In genomic region chr6:6689413-6690143, GRCh38 we compare ENCODE assay signal across 10 cellular contexts.
DNase-seq lines count a peak whose midpoint lies in the region; ATAC-seq and TF ChIP-seq lines count a peak whose summit lies in the region.
"Had no signal": no experiment of that assay in that cellular context is flagged by ENCODE, and none has a peak within 500 bp of the region (broad histone marks: within the 10 kb centered on the region; RNA-seq: fewer than 3 reads in every experiment).

No MANE protein-coding gene starts in this region.

- H3K9me3 ChIP-seq in SK-N-MC (ENCODE audit: low read depth, low read length) (no peaks in the 10 kb centered on the region), fibroblast of lung (ENCODE audit: control insufficient read depth, insufficient read depth, low read depth, low read length) (no peaks in the 10 kb centered on the region)

- H3K4me3 Mint-ChIP-seq in activated T-cell treated with anti-CD3 and anti-CD28 coated beads, Interleukin-2, amount 50 U/mL, for 4 hours: no peak overlapping the region

- no peaks in the 10 kb centered on the region for H4K20me1 ChIP-seq in fibroblast of lung (ENCODE audit: control insufficient read depth, extremely low read depth, insufficient read depth, low read length)

- H3K4me1 Mint-ChIP-seq in activated T-cell treated with anti-CD3 and anti-CD28 coated beads, Interleukin-2, amount 50 U/mL, for 4 hours (ENCODE audit: low read depth): peaks cover 7% of the 10 kb centered on the region

- H3K9ac ChIP-seq in SK-N-MC (ENCODE audit: insufficient read length) (no peak overlapping the region), fibroblast of lung (ENCODE audit: insufficient read depth, low read length) (no peak overlapping the region)

- H3K4me2 ChIP-seq in fibroblast of lung (ENCODE audit: extremely low read depth, insufficient read depth, low read length): no peak overlapping the region

- no peak overlapping the region for H3K4me3 ChIP-seq in SK-N-MC
- no peak overlapping the region for H3K4me3 ChIP-seq in fibroblast of lung (replicated peaks in 1 of 4; ENCODE audit: control extremely low read depth in 1 of 4, insufficient read depth in 1 of 4, low read depth in 3 of 4, low read length in 4 of 4)

- H3K27me3 ChIP-seq in fibroblast of lung (ENCODE audit: control insufficient read depth, insufficient read depth, low read length): no peaks in the 10 kb centered on the region

- no peaks in the 10 kb centered on the region for H3K36me3 ChIP-seq in SK-N-MC (ENCODE audit: insufficient read depth, low read length)
- no peaks in the 10 kb centered on the region for H3K36me3 ChIP-seq in fibroblast of lung (ENCODE audit: control insufficient read depth, insufficient read depth, low read length)

- no peak overlapping the region for H2AFZ ChIP-seq in fibroblast of lung (ENCODE audit: low read length)

- no peaks in the 10 kb centered on the region for H3K4me1 ChIP-seq in fibroblast of lung (ENCODE audit: control insufficient read depth, extremely low read depth, insufficient read depth, low read length)

- H3K36me3 Mint-ChIP-seq in activated T-cell treated with anti-CD3 and anti-CD28 coated beads, Interleukin-2, amount 50 U/mL, for 4 hours (ENCODE audit: insufficient read depth): no peaks in the 10 kb centered on the region

- no peak for TF ChIP-seq CTCF in fibroblast of lung (conservative IDR thresholded peaks at IDR 0.05 in 1 of 2, IDR thresholded peaks at IDR 0.05 in 1 of 2; ENCODE audit: low read depth in 1 of 2, low read length in 2 of 2)

- ATAC-seq in sciatic nerve (peak; percentile 20), HG03280 (IDR thresholded peaks at IDR 0.05; ENCODE audit: unreplicated experiment) (no peak), GM21360 (IDR thresholded peaks at IDR 0.05; ENCODE audit: unreplicated experiment) (no peak)
- ATAC-seq in activated T-cell treated with anti-CD3 and anti-CD28 coated beads, Interleukin-2, amount 50 U/mL, for 4 hours: no peak

- H3K9me3 Mint-ChIP-seq in activated T-cell treated with anti-CD3 and anti-CD28 coated beads, Interleukin-2, amount 50 U/mL, for 4 hours: peaks cover 4% of the 10 kb centered on the region

- peaks cover 2% of the 10 kb centered on the region for H3K27me3 Mint-ChIP-seq in activated T-cell treated with anti-CD3 and anti-CD28 coated beads, Interleukin-2, amount 50 U/mL, for 4 hours (ENCODE audit: low read depth)

- DNase-seq in GM03348 (ENCODE audit: low spot score) (peak; percentile 47), SK-N-MC (ENCODE audit: low read depth, low spot score) (no peak), fibroblast of lung (ENCODE audit: low read depth in 2 of 2) (peak; percentile 65 to 67), sciatic nerve (ENCODE audit: low spot score) (no peak), iPS-NIHi11 (ENCODE audit: low spot score) (no peak)
- no peak for DNase-seq in activated T-cell treated with anti-CD3 and anti-CD28 coated beads, Interleukin-2, amount 50 U/mL, for 4 hours
- DNase-seq: NCI-H1694 treated with DMSO at 0.1 percent for 48 hours, posterior cingulate gyrus had no signal

- no peaks in the 10 kb centered on the region for H3K79me2 ChIP-seq in fibroblast of lung (ENCODE audit: control insufficient read depth, insufficient read depth, low read length)

- peak overlapping the region; percentile 61; the same call in 1 of the 2 replicates for H3K27ac ChIP-seq in SK-N-MC
- H3K27ac ChIP-seq in fibroblast of lung (ENCODE audit: insufficient read depth, low read length): no peak overlapping the region

- intact Hi-C loops in sciatic nerve (cut with DNase I): no loop called here

Comparison
In these comparisons a context has a peak if more than half of its experiments do, and no peak if none do; other contexts are left out.
1. DNase-seq: peak in GM03348 (single experiment) and fibroblast of lung (2 of 2); none in SK-N-MC (single experiment), sciatic nerve (single experiment), activated T-cell treated with anti-CD3 and anti-CD28 coated beads, Interleukin-2, amount 50 U/mL, for 4 hours (single experiment) and iPS-NIHi11 (single experiment).